32 cellular contexts compared by ENCODE assay signal in genomic region chr11:65580031-65580692, GRCh38. TPM values are rescaled to one million over a fixed set of nuclear protein-coding genes. Genes with fewer than 3 reads are reported as not detected.
DNase-seq lines count a peak whose midpoint lies in the region; ATAC-seq and TF ChIP-seq lines count a peak whose summit lies in the region.
"Had no signal": no experiment of that assay in that cellular context is flagged by ENCODE, and none has a peak within 500 bp of the region (broad histone marks: within the 10 kb centered on the region; RNA-seq: fewer than 3 reads in every experiment).

No MANE protein-coding gene starts in this region.

- no peaks in the 10 kb centered on the region for H3K9me3 Mint-ChIP-seq in CD4-positive, alpha-beta T cell
- H3K9me3 Mint-ChIP-seq in stimulated activated effector memory CD8-positive, alpha-beta T cell treated with anti-CD3 and anti-CD28 coated beads, Interleukin-12 subunit alpha, Interleukin-12 subunit beta, amount 100 ng/mL, for 72 hours: no peaks in the 10 kb centered on the region
- H3K9me3 Mint-ChIP-seq: activated B cell treated with CpG ODN at 0.5 μM for 24 hours; activated naive CD4-positive, alpha-beta T cell treated with anti-CD3 and anti-CD28 coated beads, Interleukin-2, amount 50 U/mL, for 24 hours; HFFc6; nephron progenitor cell; stimulated activated naive CD8-positive, alpha-beta T cell treated with anti-CD3 and anti-CD28 coated beads, Interleukin-15, amount 100 ng/mL, for 72 hours had no signal

- H3K4me1 ChIP-seq in NT2/D1 (ENCODE audit: insufficient read depth, insufficient read length) (peaks cover 26% of the 10 kb centered on the region), esophagus muscularis mucosa (peaks cover 30 to 81% (median 64%) of the 10 kb centered on the region in 4 donors), right atrium auricular region (peaks cover 0 to 34% of the 10 kb centered on the region in 2 donors)

- H3K27me3 ChIP-seq in CD4-positive, alpha-beta T cell (ENCODE audit: control insufficient read depth, insufficient read depth, low read length): no peaks in the 10 kb centered on the region
- H3K27me3 ChIP-seq in NT2/D1 (ENCODE audit: insufficient read depth, insufficient read length): peaks cover 15% of the 10 kb centered on the region
- H3K27me3 ChIP-seq in esophagus muscularis mucosa: no peaks in the 10 kb centered on the region
- no peaks in the 10 kb centered on the region for H3K27me3 ChIP-seq in right atrium auricular region
- H3K27me3 ChIP-seq: breast epithelium, ovary, thyroid gland had no signal

- peak overlapping the region; percentile 11 for H3K4me3 Mint-ChIP-seq in CD4-positive, alpha-beta T cell
- peak overlapping the region; percentile 96 for H3K4me3 Mint-ChIP-seq in stimulated activated effector memory CD8-positive, alpha-beta T cell treated with anti-CD3 and anti-CD28 coated beads, Interleukin-12 subunit alpha, Interleukin-12 subunit beta, amount 100 ng/mL, for 72 hours
- H3K4me3 Mint-ChIP-seq: activated B cell treated with CpG ODN at 0.5 μM for 24 hours; activated naive CD4-positive, alpha-beta T cell treated with anti-CD3 and anti-CD28 coated beads, Interleukin-2, amount 50 U/mL, for 24 hours; HFFc6; nephron progenitor cell; stimulated activated naive CD8-positive, alpha-beta T cell treated with anti-CD3 and anti-CD28 coated beads, Interleukin-15, amount 100 ng/mL, for 72 hours had no signal

- H3K4me1 Mint-ChIP-seq in CD4-positive, alpha-beta T cell (ENCODE audit: low read depth): peaks cover 25% of the 10 kb centered on the region
- H3K4me1 Mint-ChIP-seq in stimulated activated effector memory CD8-positive, alpha-beta T cell treated with anti-CD3 and anti-CD28 coated beads, Interleukin-12 subunit alpha, Interleukin-12 subunit beta, amount 100 ng/mL, for 72 hours: peaks cover 60% of the 10 kb centered on the region

- H3K36me3 ChIP-seq in NT2/D1 (ENCODE audit: insufficient read depth, insufficient read length, low read length) (peaks cover 55% of the 10 kb centered on the region), esophagus muscularis mucosa (peaks cover 40 to 73% (median 66%) of the 10 kb centered on the region in 4 donors), right atrium auricular region (peaks cover 48% of the 10 kb centered on the region)
- H3K36me3 ChIP-seq: breast epithelium, ovary had no signal

- DNase-seq in CD4-positive, alpha-beta T cell: no peak
- DNase-seq in NT2/D1 (ENCODE audit: low read depth, low spot score) (no peak), esophagus muscularis mucosa (ENCODE audit: extremely low spot score) (no peak), left ventricle myocardium superior (no peak), A172 (ENCODE audit: low spot score) (no peak), right atrium auricular region (ENCODE audit: low spot score) (no peak)
- DNase-seq in stimulated activated effector memory CD8-positive, alpha-beta T cell treated with anti-CD3 and anti-CD28 coated beads, Interleukin-12 subunit alpha, Interleukin-12 subunit beta, amount 100 ng/mL, for 72 hours (ENCODE audit: low spot score in 2 of 2): no peak
- DNase-seq: activated B cell treated with CpG ODN at 0.5 μM for 24 hours; activated CD8-positive, alpha-beta memory T cell treated with anti-CD3 and anti-CD28 coated beads, Interleukin-2, amount 50 U/mL, for 4 hours; DMS79 treated with DMSO at 0.1 percent for 48 hours; GDM1; HFFc6; hippocampal formation; KBM-7; NCI-H1092 treated with DMSO at 0.1 percent for 48 hours; NCI-H187; NCI-H2171; nephron progenitor cell; RPMI8226; stimulated activated CD4-positive, alpha-beta T cell treated with anti-CD3 and anti-CD28 coated beads, Interleukin-1b, Interleukin-23, amount 100 ng/mL, for 48 hours; stimulated activated naive CD8-positive, alpha-beta T cell treated with anti-CD3 and anti-CD28 coated beads, Interleukin-15, amount 100 ng/mL, for 72 hours; thyroid gland had no signal

- CTCF ChIA-PET in CD4-positive, alpha-beta T cell (lab: Charles Lee): no interaction called here

- TF ChIP-seq POLR2A in esophagus muscularis mucosa (IDR thresholded peaks at IDR 0.05; ENCODE audit: low read depth): no peak

- no peak for ATAC-seq in CD4-positive, alpha-beta T cell (ENCODE audit: poor library complexity)
- no peak for ATAC-seq in stimulated activated effector memory CD8-positive, alpha-beta T cell treated with anti-CD3 and anti-CD28 coated beads, Interleukin-12 subunit alpha, Interleukin-12 subunit beta, amount 100 ng/mL, for 72 hours
- ATAC-seq in left ventricle myocardium superior: no peak
- ATAC-seq: mucosa of descending colon; stimulated activated naive CD8-positive, alpha-beta T cell treated with anti-CD3 and anti-CD28 coated beads, Interleukin-15, amount 100 ng/mL, for 72 hours had no signal

- intact Hi-C loops in CD4-positive, alpha-beta T cell (cut with DNase I, micrococcal nuclease): no loop called here
- intact Hi-C loops in esophagus muscularis mucosa (cut with DNase I) (no loop called here), left ventricle myocardium superior (cut with micrococcal nuclease) (no loop called here)

- H3K27ac Mint-ChIP-seq in CD4-positive, alpha-beta T cell: no peak overlapping the region
- H3K27ac Mint-ChIP-seq in stimulated activated effector memory CD8-positive, alpha-beta T cell treated with anti-CD3 and anti-CD28 coated beads, Interleukin-12 subunit alpha, Interleukin-12 subunit beta, amount 100 ng/mL, for 72 hours: peak overlapping the region; percentile 94
- H3K27ac Mint-ChIP-seq: activated naive CD4-positive, alpha-beta T cell treated with anti-CD3 and anti-CD28 coated beads, Interleukin-2, amount 50 U/mL, for 24 hours; HFFc6; nephron progenitor cell; stimulated activated naive CD8-positive, alpha-beta T cell treated with anti-CD3 and anti-CD28 coated beads, Interleukin-15, amount 100 ng/mL, for 72 hours had no signal

- WGBS in esophagus muscularis mucosa: 85% methylated on average over 4 of the region's 19 CpGs

- H3K27me3 Mint-ChIP-seq in CD4-positive, alpha-beta T cell: no peaks in the 10 kb centered on the region
- H3K27me3 Mint-ChIP-seq: activated B cell treated with CpG ODN at 0.5 μM for 24 hours; activated naive CD4-positive, alpha-beta T cell treated with anti-CD3 and anti-CD28 coated beads, Interleukin-2, amount 50 U/mL, for 24 hours; stimulated activated naive CD8-positive, alpha-beta T cell treated with anti-CD3 and anti-CD28 coated beads, Interleukin-15, amount 100 ng/mL, for 72 hours had no signal

- POLR2A ChIA-PET in CD4-positive, alpha-beta T cell (lab: Charles Lee): no interaction called here

- no peak for TF ChIP-seq CTCF in CD4-positive, alpha-beta T cell (IDR thresholded peaks at IDR 0.05)
- TF ChIP-seq CTCF in esophagus muscularis mucosa (IDR thresholded peaks at IDR 0.05): no peak
- no peak for TF ChIP-seq CTCF in right atrium auricular region (IDR thresholded peaks at IDR 0.05)

- H3K4me3 ChIP-seq in NT2/D1 (ENCODE audit: insufficient read length, low read depth) (no peak overlapping the region), esophagus muscularis mucosa (no peak overlapping the region), right atrium auricular region (no peak overlapping the region)
- H3K4me3 ChIP-seq: breast epithelium, lung, mucosa of descending colon, ovary, thyroid gland had no signal

- TF ChIP-seq EP300 in esophagus muscularis mucosa (IDR thresholded peaks at IDR 0.05): no peak

- H3K36me3 Mint-ChIP-seq in CD4-positive, alpha-beta T cell (ENCODE audit: low read depth): peaks cover 62% of the 10 kb centered on the region
- H3K36me3 Mint-ChIP-seq in stimulated activated effector memory CD8-positive, alpha-beta T cell treated with anti-CD3 and anti-CD28 coated beads, Interleukin-12 subunit alpha, Interleukin-12 subunit beta, amount 100 ng/mL, for 72 hours: peaks cover 94% of the 10 kb centered on the region
- H3K36me3 Mint-ChIP-seq: activated naive CD4-positive, alpha-beta T cell treated with anti-CD3 and anti-CD28 coated beads, Interleukin-2, amount 50 U/mL, for 24 hours had no signal

- H3K9ac ChIP-seq in NT2/D1 (ENCODE audit: insufficient read length, low read depth): peak overlapping the region; percentile 42

- no peaks in the 10 kb centered on the region for H3K9me3 ChIP-seq in CD4-positive, alpha-beta T cell (ENCODE audit: control insufficient read depth, low read length)
- H3K9me3 ChIP-seq in NT2/D1 (ENCODE audit: insufficient read depth, low read length): no peaks in the 10 kb centered on the region
- H3K9me3 ChIP-seq in esophagus muscularis mucosa: no peaks in the 10 kb centered on the region
- H3K9me3 ChIP-seq in right atrium auricular region: no peaks in the 10 kb centered on the region
- H3K9me3 ChIP-seq: breast epithelium, mucosa of descending colon, ovary, thyroid gland had no signal

- no peak overlapping the region for H3K27ac ChIP-seq in CD4-positive, alpha-beta T cell (ENCODE audit: low read depth, low read length)
- H3K27ac ChIP-seq in esophagus muscularis mucosa (replicated peaks in 1 of 4) (peak overlapping the region; percentile 68 to 96 (median 79)), right atrium auricular region (no peak overlapping the region)
- H3K27ac ChIP-seq: breast epithelium, C4-2B, ovary, thyroid gland had no signal

RNA-seq across cellular contexts. Expression of gene EHBP1L1, which starts 4.3 kb away (rescaled TPM):
- 10 to 100 TPM; 82.6 to 88.5 TPM for total RNA-seq in CD4-positive, alpha-beta T cell
- total RNA-seq in esophagus muscularis mucosa: 100 to 1,000 TPM; 186 to 472 (median 293) TPM
- 57.3 TPM for total RNA-seq in left ventricle myocardium superior
- 50.1 and 83.3 TPM in 2 replicates for total RNA-seq in A172 (2014; rRNA removed; shearing (Covaris generic))
- total RNA-seq in right atrium auricular region: 10 to 100 TPM; 20.5 to 85.3 TPM

RNA-seq across cellular contexts. Expression of gene FAM89B, which starts 7.8 kb away (rescaled TPM):
- total RNA-seq in CD4-positive, alpha-beta T cell: 10 to 100 TPM; 23.3 to 27.3 TPM
- 10 to 100 TPM; 47.9 to 90.4 (median 75.0) TPM for total RNA-seq in esophagus muscularis mucosa
- total RNA-seq in left ventricle myocardium superior: 39.3 TPM
- 39.2 and 62.8 TPM in 2 replicates for total RNA-seq in A172 (2014; rRNA removed; shearing (Covaris generic))
- 10 to 100 TPM; 25.7 to 51.0 TPM for total RNA-seq in right atrium auricular region

RNA-seq across cellular contexts. Expression of gene ZNRD2, which starts 9.9 kb away (rescaled TPM):
- 10 to 100 TPM; 38.7 to 39.9 TPM for total RNA-seq in CD4-positive, alpha-beta T cell
- 10 to 100 TPM; 43.6 to 77.3 (median 63.3) TPM for total RNA-seq in esophagus muscularis mucosa
- 25.0 TPM for total RNA-seq in left ventricle myocardium superior
- 46.9 and 57.0 TPM in 2 replicates for total RNA-seq in A172 (2014; rRNA removed; shearing (Covaris generic))
- 10 to 100 TPM; 36.1 to 50.6 TPM for total RNA-seq in right atrium auricular region

RNA-seq across cellular contexts. Expression of gene KCNK7, which starts 15.4 kb away (rescaled TPM):
- total RNA-seq in CD4-positive, alpha-beta T cell: 1 to 10 TPM; 4.9 to 5.0 TPM
- total RNA-seq in esophagus muscularis mucosa (1 to 10 TPM in 3 of 4 donors, under 1 TPM in 1; 0.99 to 1.2 (median 1.2) TPM), left ventricle myocardium superior (0.94 TPM), right atrium auricular region (under 1 TPM in 1 of 2 donors, not detected in 1; 0.39 TPM)
- 0.86 TPM in 1 of 2 replicates, not detected in the other for total RNA-seq in A172 (2014; rRNA removed; shearing (Covaris generic))
- total RNA-seq: fibroblast of lung, HT1080, NCI-H460, SK-MEL-5 had no signal

RNA-seq across cellular contexts. Expression of gene LTBP3, which starts 22.0 kb away (rescaled TPM):
- 100 to 1,000 TPM; 236 to 238 TPM for total RNA-seq in CD4-positive, alpha-beta T cell
- 100 to 1,000 TPM; 107 to 208 (median 137) TPM for total RNA-seq in esophagus muscularis mucosa
- total RNA-seq in left ventricle myocardium superior: 77.5 TPM
- total RNA-seq in A172 (2014; rRNA removed; shearing (Covaris generic)): 13.2 and 25.6 TPM in 2 replicates
- 100 to 1,000 TPM; 114 to 161 TPM for total RNA-seq in right atrium auricular region

Comparison
In these comparisons a context has a peak if more than half of its experiments do, and no peak if none do; other contexts are left out.
1. H3K27ac ChIP-seq: peak in esophagus muscularis mucosa (4 of 4); none in CD4-positive, alpha-beta T cell (single experiment) and right atrium auricular region (0 of 2).